ENCODE assay signal across 1 cellular context in genomic region chr20:43558412-43559146, GRCh38.
A peak's percentile ranks its signal among the peaks of the same experiment; 100 is the strongest.
TF ChIP-seq lines count a peak whose summit lies in the region.

TSS of gene SGK2 (plus strand) at chr20:43559027. CDS start at chr20:43566496, 7,469 bp downstream.

TF ChIP-seq in HepG2, 621 proteins besides CTCF, POLR2A, EP300 and RAD21 (continued from another document):
- TF ChIP-seq HNF1A (IDR thresholded peaks at IDR 0.05; ENCODE audit: low read depth) (peak; percentile 99), HNF1A (CRISPR knock-in tag; IDR thresholded peaks at IDR 0.05; ENCODE audit: borderline replicate concordance) (peak; percentile 100), ZNF274 (CRISPR knock-in tag; IDR thresholded peaks at IDR 0.05) (peak; percentile 86; the same call in 1 of the 2 replicates), ZGPAT (CRISPR knock-in tag; IDR thresholded peaks at IDR 0.05) (peak; percentile 55), ZSCAN21 (CRISPR knock-in tag; IDR thresholded peaks at IDR 0.05; ENCODE audit: borderline replicate concordance) (peak; percentile 18; the same call in 1 of the 2 replicates), ZNF510 (CRISPR knock-in tag; IDR thresholded peaks at IDR 0.05; ENCODE audit: low read depth) (no peak; the same call in 1 of the 2 replicates), MIER3 (CRISPR knock-in tag; IDR thresholded peaks at IDR 0.05; ENCODE audit: borderline replicate concordance) (peak; percentile 84; the same call in 1 of the 2 replicates), ZNF317 (CRISPR knock-in tag; IDR thresholded peaks at IDR 0.05) (no peak), NFATC3 (CRISPR knock-in tag; IDR thresholded peaks at IDR 0.05) (0 out of 2 replicates have a peak, but pooled peaks have one; percentile 30), HNRNPL (IDR thresholded peaks at IDR 0.05; ENCODE audit: low read depth, low read length) (0 out of 2 replicates have a peak, but pooled peaks have one; percentile 72), SRF (IDR thresholded peaks at IDR 0.05; ENCODE audit: low read depth, low read length) (peak; percentile 4; the same call in 1 of the 2 replicates), SIX4 (CRISPR knock-in tag; IDR thresholded peaks at IDR 0.05) (peak; percentile 50; the same call in 1 of the 2 replicates), ATF1 (CRISPR knock-in tag; IDR thresholded peaks at IDR 0.05) (no peak), TOE1 (CRISPR knock-in tag; IDR thresholded peaks at IDR 0.05) (no peak), NFIC (IDR thresholded peaks at IDR 0.05; ENCODE audit: low read length) (peak; percentile 67; the same call in 1 of the 2 replicates), ZNF136 (CRISPR knock-in tag; IDR thresholded peaks at IDR 0.05; ENCODE audit: low read depth) (peak; percentile 89; the same call in 1 of the 2 replicates), DNMT3B (CRISPR knock-in tag; conservative IDR thresholded peaks at IDR 0.05) (peak; percentile 26; the same call in 1 of the 2 replicates), ZNF354B (CRISPR knock-in tag; IDR thresholded peaks at IDR 0.05) (peak; percentile 72; the same call in 1 of the 2 replicates), KMT2A (CRISPR knock-in tag; IDR thresholded peaks at IDR 0.05) (no peak; the same call in 1 of the 2 replicates), ZC3H13 (CRISPR knock-in tag; IDR thresholded peaks at IDR 0.05) (0 out of 2 replicates have a peak, but pooled peaks have one; percentile 39), YEATS4 (CRISPR knock-in tag; IDR thresholded peaks at IDR 0.05; ENCODE audit: borderline replicate concordance) (peak; percentile 73), NCOA2 (CRISPR knock-in tag; IDR thresholded peaks at IDR 0.05) (peak; percentile 61), SAFB2 (CRISPR knock-in tag; IDR thresholded peaks at IDR 0.05; ENCODE audit: borderline replicate concordance, low read depth) (peak; percentile 80; the same call in 1 of the 2 replicates)
- TF ChIP-seq, protein P1, sequence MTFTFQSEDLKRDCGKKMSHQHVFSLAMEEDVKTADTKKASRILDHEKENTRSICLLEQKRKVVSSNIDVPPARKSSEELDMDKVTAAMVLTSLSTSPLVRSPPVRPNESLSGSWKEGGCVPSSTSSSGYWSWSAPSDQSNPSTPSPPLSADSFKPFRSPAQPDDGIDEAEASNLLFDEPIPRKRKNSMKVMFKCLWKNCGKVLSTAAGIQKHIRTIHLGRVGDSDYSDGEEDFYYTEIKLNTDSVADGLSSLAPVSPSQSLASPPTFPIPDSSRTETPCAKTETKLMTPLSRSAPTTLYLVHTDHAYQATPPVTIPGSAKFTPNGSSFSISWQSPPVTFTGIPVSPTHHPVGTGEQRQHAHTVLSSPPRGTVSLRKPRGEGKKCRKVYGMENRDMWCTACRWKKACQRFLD (CRISPR knock-in tag; IDR thresholded peaks at IDR 0.05; ENCODE audit: borderline replicate concordance), result 0 out of 2 replicates have a peak, but pooled peaks have one; percentile 51
